Comparison of ENCODE assay signal across 16 cellular contexts in genomic region chr12:54047160-54047963, GRCh38.
A peak's percentile ranks its signal among the peaks of the same experiment; 100 is the strongest.
DNase-seq lines count a peak whose midpoint lies in the region; ATAC-seq lines count a peak whose summit lies in the region.
"Had no signal": no experiment of that assay in that cellular context is flagged by ENCODE, and none has a peak within 500 bp of the region (broad histone marks: within the 10 kb centered on the region; RNA-seq: fewer than 3 reads in every experiment).

No MANE protein-coding gene starts in this region.

- H3K4me1 Mint-ChIP-seq in activated T-cell treated with anti-CD3 and anti-CD28 coated beads, Interleukin-2, amount 50 U/mL, for 24 hours (ENCODE audit: low read depth) = peaks cover 20% of the 10 kb centered on the region
- H3K4me1 Mint-ChIP-seq in activated naive CD8-positive, alpha-beta T cell treated with anti-CD3 and anti-CD28 coated beads, Interleukin-2, amount 50 U/mL, for 24 hours = peaks cover 19% of the 10 kb centered on the region
- H3K4me1 Mint-ChIP-seq in memory B cell = peaks cover 19% of the 10 kb centered on the region
- peaks cover 31% of the 10 kb centered on the region for H3K4me1 Mint-ChIP-seq in stimulated activated memory B cell treated with anti-CD40 and anti-IgM and Interleukin-4, amounts not matched to agents 10 μg/mL and 1 μg/mL and 100 μg/mL, for 72 hours
- H3K4me1 Mint-ChIP-seq in effector memory CD8-positive, alpha-beta T cell (ENCODE audit: low read depth in 2 of 2) = peaks cover 9 to 32% of the 10 kb centered on the region in 2 donors

- no peak for ATAC-seq in activated naive CD8-positive, alpha-beta T cell treated with anti-CD3 and anti-CD28 coated beads, Interleukin-2, amount 50 U/mL, for 24 hours
- no peak for ATAC-seq in memory B cell (ENCODE audit: low read depth)
- ATAC-seq in stimulated activated memory B cell treated with anti-CD40 and anti-IgM and Interleukin-4, amounts not matched to agents 10 μg/mL and 1 μg/mL and 100 μg/mL, for 72 hours = no peak
- no peak for ATAC-seq in effector memory CD8-positive, alpha-beta T cell (replicated peaks)
- ATAC-seq: left lung had no signal

- no peak overlapping the region for H3K27ac Mint-ChIP-seq in activated T-cell treated with anti-CD3 and anti-CD28 coated beads, Interleukin-2, amount 50 U/mL, for 24 hours
- no peak overlapping the region for H3K27ac Mint-ChIP-seq in activated naive CD8-positive, alpha-beta T cell treated with anti-CD3 and anti-CD28 coated beads, Interleukin-2, amount 50 U/mL, for 24 hours
- peak overlapping the region; percentile 39 for H3K27ac Mint-ChIP-seq in memory B cell
- no peak overlapping the region for H3K27ac Mint-ChIP-seq in stimulated activated memory B cell treated with anti-CD40 and anti-IgM and Interleukin-4, amounts not matched to agents 10 μg/mL and 1 μg/mL and 100 μg/mL, for 72 hours
- no peak overlapping the region for H3K27ac Mint-ChIP-seq in effector memory CD8-positive, alpha-beta T cell
- H3K27ac Mint-ChIP-seq: natural killer cell treated with Interleukin-12 subunit alpha and Interleukin-12 subunit beta and Interleukin-15 and Interleukin-18, amount 100 ng/mL, for 72 hours had no signal

- H3K4me3 Mint-ChIP-seq in activated T-cell treated with anti-CD3 and anti-CD28 coated beads, Interleukin-2, amount 50 U/mL, for 24 hours = peak overlapping the region; percentile 25
- peak overlapping the region; percentile 50 for H3K4me3 Mint-ChIP-seq in activated naive CD8-positive, alpha-beta T cell treated with anti-CD3 and anti-CD28 coated beads, Interleukin-2, amount 50 U/mL, for 24 hours
- peak overlapping the region; percentile 40 for H3K4me3 Mint-ChIP-seq in memory B cell
- peak overlapping the region; percentile 69 for H3K4me3 Mint-ChIP-seq in stimulated activated memory B cell treated with anti-CD40 and anti-IgM and Interleukin-4, amounts not matched to agents 10 μg/mL and 1 μg/mL and 100 μg/mL, for 72 hours
- H3K4me3 Mint-ChIP-seq in effector memory CD8-positive, alpha-beta T cell = peak overlapping the region in 1 of 2 donors; percentile 49

- H3K27me3 Mint-ChIP-seq in activated T-cell treated with anti-CD3 and anti-CD28 coated beads, Interleukin-2, amount 50 U/mL, for 24 hours = peaks cover 100% of the 10 kb centered on the region
- H3K27me3 Mint-ChIP-seq in activated naive CD8-positive, alpha-beta T cell treated with anti-CD3 and anti-CD28 coated beads, Interleukin-2, amount 50 U/mL, for 24 hours = peaks cover 96% of the 10 kb centered on the region
- H3K27me3 Mint-ChIP-seq in memory B cell = peaks cover 25% of the 10 kb centered on the region
- H3K27me3 Mint-ChIP-seq in stimulated activated memory B cell treated with anti-CD40 and anti-IgM and Interleukin-4, amounts not matched to agents 10 μg/mL and 1 μg/mL and 100 μg/mL, for 72 hours = peaks cover 99% of the 10 kb centered on the region
- H3K27me3 Mint-ChIP-seq in effector memory CD8-positive, alpha-beta T cell = peaks cover 70 to 100% of the 10 kb centered on the region in 2 donors

- DNase-seq in activated T-cell treated with anti-CD3 and anti-CD28 coated beads, Interleukin-2, amount 50 U/mL, for 24 hours = no peak
- no peak for DNase-seq in activated T-cell treated with anti-CD3 and anti-CD28 coated beads, Interleukin-2, amount 50 U/mL, for 48 hours
- DNase-seq in activated naive CD8-positive, alpha-beta T cell treated with anti-CD3 and anti-CD28 coated beads, Interleukin-2, amount 50 U/mL, for 24 hours = no peak
- DNase-seq in memory B cell (ENCODE audit: low spot score in 2 of 2) (no peak), globus pallidus (ENCODE audit: low spot score) (no peak), NCI-H524 treated with DMSO at 0.1 percent for 48 hours (lab: John Stamatoyannopoulos, UW) (no peak)
- DNase-seq in effector memory CD8-positive, alpha-beta T cell = no peak
- DNase-seq: activated CD4-positive, alpha-beta T cell treated with anti-CD3 and anti-CD28 coated beads, Interleukin-2, amount 50 U/mL, for 1 hour; COR-L47; KG1; NCI-H1436 treated with DMSO at 0.1 percent for 48 hours; NCI-H510A treated with DMSO at 0.1 percent for 48 hours; RPMI8226 had no signal

- no peaks in the 10 kb centered on the region for H3K36me3 Mint-ChIP-seq in activated T-cell treated with anti-CD3 and anti-CD28 coated beads, Interleukin-2, amount 50 U/mL, for 24 hours (ENCODE audit: low read depth)
- peaks cover 2% of the 10 kb centered on the region for H3K36me3 Mint-ChIP-seq in activated naive CD8-positive, alpha-beta T cell treated with anti-CD3 and anti-CD28 coated beads, Interleukin-2, amount 50 U/mL, for 24 hours (ENCODE audit: low read depth)
- H3K36me3 Mint-ChIP-seq in memory B cell = peaks cover 2% of the 10 kb centered on the region
- H3K36me3 Mint-ChIP-seq in stimulated activated memory B cell treated with anti-CD40 and anti-IgM and Interleukin-4, amounts not matched to agents 10 μg/mL and 1 μg/mL and 100 μg/mL, for 72 hours = no peaks in the 10 kb centered on the region
- H3K36me3 Mint-ChIP-seq in effector memory CD8-positive, alpha-beta T cell (ENCODE audit: insufficient read depth) = no peaks in the 10 kb centered on the region

- no peaks in the 10 kb centered on the region for H3K9me3 Mint-ChIP-seq in activated T-cell treated with anti-CD3 and anti-CD28 coated beads, Interleukin-2, amount 50 U/mL, for 24 hours
- H3K9me3 Mint-ChIP-seq in activated naive CD8-positive, alpha-beta T cell treated with anti-CD3 and anti-CD28 coated beads, Interleukin-2, amount 50 U/mL, for 24 hours = no peaks in the 10 kb centered on the region
- H3K9me3 Mint-ChIP-seq in memory B cell = no peaks in the 10 kb centered on the region
- no peaks in the 10 kb centered on the region for H3K9me3 Mint-ChIP-seq in stimulated activated memory B cell treated with anti-CD40 and anti-IgM and Interleukin-4, amounts not matched to agents 10 μg/mL and 1 μg/mL and 100 μg/mL, for 72 hours
- H3K9me3 Mint-ChIP-seq in effector memory CD8-positive, alpha-beta T cell = no peaks in the 10 kb centered on the region
- H3K9me3 Mint-ChIP-seq: natural killer cell treated with Interleukin-12 subunit alpha and Interleukin-12 subunit beta and Interleukin-15 and Interleukin-18, amount 100 ng/mL, for 72 hours had no signal
